Comparison of ENCODE assay signal across 19 cellular contexts in genomic region chr6:14320342-14320741, GRCh38.
DNase-seq lines count a peak whose midpoint lies in the region; ATAC-seq and TF ChIP-seq lines count a peak whose summit lies in the region.
"Had no signal": no experiment of that assay in that cellular context is flagged by ENCODE, and none has a peak within 500 bp of the region (broad histone marks: within the 10 kb centered on the region; RNA-seq: fewer than 3 reads in every experiment).

No MANE protein-coding gene starts in this region.

- H2AFZ ChIP-seq in hepatocyte: no peak overlapping the region

- H3K9me3 ChIP-seq in hepatocyte (ENCODE audit: low read depth) (no peaks in the 10 kb centered on the region), heart right ventricle (no peaks in the 10 kb centered on the region), mucosa of descending colon (no peaks in the 10 kb centered on the region)
- H3K9me3 ChIP-seq: A549, BE2C, HAP-1 had no signal

- H3K9me2 ChIP-seq in hepatocyte (replicated peaks; ENCODE audit: insufficient read depth): no peaks in the 10 kb centered on the region

- CTCF ChIA-PET in HEK293T (lab: Yijun Ruan, JAX): no interaction called here

- H3K27me3 ChIP-seq in hepatocyte: no peaks in the 10 kb centered on the region
- H3K27me3 ChIP-seq in heart right ventricle: no peaks in the 10 kb centered on the region
- H3K27me3 ChIP-seq: BE2C had no signal

- H3K4me1 ChIP-seq in hepatocyte (ENCODE audit: insufficient read depth): peaks cover 12% of the 10 kb centered on the region
- H3K4me1 ChIP-seq in heart right ventricle: no peaks in the 10 kb centered on the region
- H3K4me1 ChIP-seq in mucosa of descending colon (ENCODE audit: low read depth): no peaks in the 10 kb centered on the region
- H3K4me1 ChIP-seq: BE2C, HAP-1 had no signal

- H3K27ac ChIP-seq in hepatocyte: no peak overlapping the region
- H3K27ac ChIP-seq in heart right ventricle: no peak overlapping the region
- H3K27ac ChIP-seq: A549 had no signal

- TF ChIP-seq CTCF in hepatocyte (IDR thresholded peaks at IDR 0.05; ENCODE audit: poor library complexity): no peak
- no peak for TF ChIP-seq CTCF in heart right ventricle (IDR thresholded peaks at IDR 0.05)
- no peak for TF ChIP-seq CTCF in mucosa of descending colon (IDR thresholded peaks at IDR 0.05)

- DNase-seq in HEK293T (ENCODE audit: extremely low spot score) (no peak), SK-N-DZ (ENCODE audit: low spot score) (peak; percentile 37), hepatocyte (ENCODE audit: low spot score) (no peak), putamen (ENCODE audit: low spot score) (peak; percentile 9), heart right ventricle (no peak), mucosa of descending colon (no peak)
- DNase-seq: BE2C, EL, GF-D8, KG1, NCI-H1105 treated with DMSO at 0.1 percent for 48 hours, NCI-H2081 treated with DMSO at 0.1 percent for 48 hours, NCI-H2171 treated with DMSO at 0.1 percent for 48 hours, NCI-H524 treated with DMSO at 0.1 percent for 48 hours, RPMI8226, SHP77 treated with DMSO at 0.1 percent for 48 hours had no signal

- POLR2A ChIA-PET in HEK293T (lab: Yijun Ruan, JAX): no interaction called here

- H3K4me2 ChIP-seq in hepatocyte: peak overlapping the region; percentile 11
- H3K4me2 ChIP-seq: A549 had no signal

- H4K20me1 ChIP-seq in hepatocyte (ENCODE audit: insufficient read depth, poor library complexity, severe bottlenecking): no peaks in the 10 kb centered on the region

- intact Hi-C loops in heart right ventricle (cut with DNase I) (no loop called here), mucosa of descending colon (cut with DNase I, micrococcal nuclease) (no loop called here)

- no peaks in the 10 kb centered on the region for H3K36me3 ChIP-seq in hepatocyte (replicated peaks; ENCODE audit: insufficient read depth, low read depth)
- no peaks in the 10 kb centered on the region for H3K36me3 ChIP-seq in heart right ventricle
- no peaks in the 10 kb centered on the region for H3K36me3 ChIP-seq in mucosa of descending colon (ENCODE audit: low read depth)
- H3K36me3 ChIP-seq: BE2C, HAP-1 had no signal

- H3K4me3 ChIP-seq in hepatocyte (no peak overlapping the region), heart right ventricle (no peak overlapping the region), mucosa of descending colon (no peak overlapping the region)
- H3K4me3 ChIP-seq: A549, HAP-1 had no signal

- ATAC-seq in HG03520 (IDR thresholded peaks at IDR 0.05; ENCODE audit: unreplicated experiment) (no peak), heart right ventricle (no peak), mucosa of descending colon (no peak)
- ATAC-seq: A549 had no signal

- WGBS in hepatocyte (ENCODE audit: low lambda C conversion rate, missing lambda C conversion rate): 41% methylated on average over 5 of the region's 5 CpGs
- WGBS in heart right ventricle, 2 donors: 88 to 96% methylated on average over 5 of the region's 5 CpGs

- no peaks in the 10 kb centered on the region for H3K79me2 ChIP-seq in hepatocyte

TF ChIP-seq in HEK293T, 16 proteins besides CTCF, POLR2A, EP300 and RAD21:
- TF ChIP-seq PKNOX1 (IDR thresholded peaks at IDR 0.05): peak; percentile 89
- TF ChIP-seq ELF4 (IDR thresholded peaks at IDR 0.05): no peak
- no peak for TF ChIP-seq ARNT (IDR thresholded peaks at IDR 0.05)
- TF ChIP-seq FOXM1 (IDR thresholded peaks at IDR 0.05; ENCODE audit: borderline replicate concordance): no peak
- peak; percentile 60; the same call in 1 of the 2 replicates for TF ChIP-seq CTBP1 (IDR thresholded peaks at IDR 0.05; ENCODE audit: borderline replicate concordance)

Comparison
In these comparisons a context has a peak if more than half of its experiments do, and no peak if none do; other contexts are left out.
1. DNase-seq: peak in SK-N-DZ (single experiment) and putamen (single experiment); none in HEK293T (single experiment), hepatocyte (single experiment), heart right ventricle (0 of 2) and mucosa of descending colon (0 of 3).